In genomic region chr5:81878333-81878732, GRCh38 we compare ENCODE assay signal across 17 cellular contexts.
"Had no signal": no experiment of that assay in that cellular context is flagged by ENCODE, and none has a peak within 500 bp of the region (broad histone marks: within the 10 kb centered on the region; RNA-seq: fewer than 3 reads in every experiment).

No MANE protein-coding gene starts in this region.

- DNase-seq: activated CD4-positive, alpha-beta memory T cell treated with anti-CD3 and anti-CD28 coated beads for 36 hours; activated CD4-positive, alpha-beta T cell treated with anti-CD3 and anti-CD28 coated beads for 36 hours; activated T-cell treated with anti-CD3 and anti-CD28 coated beads for 4 hours; amniotic stem cell; dorsolateral prefrontal cortex; gastrocnemius medialis; heart left ventricle; left cardiac atrium; mesendoderm; naive thymus-derived CD4-positive, alpha-beta T cell; ovary; right lobe of liver; stimulated activated CD4-positive, alpha-beta T cell treated with anti-CD3 and anti-CD28 coated beads, Interleukin-4, amount 100 ng/mL, for 1 hour; stomach had no signal

- ATAC-seq: activated CD4-positive, alpha-beta T cell treated with anti-CD3 and anti-CD28 coated beads for 36 hours; gastrocnemius medialis; heart left ventricle; left cardiac atrium; naive thymus-derived CD4-positive, alpha-beta T cell; right lobe of liver; WTC11 had no signal

- H3K4me3 ChIP-seq: dorsolateral prefrontal cortex, gastrocnemius medialis, heart left ventricle, neural progenitor cell, ovary, right lobe of liver, smooth muscle cell, stomach had no signal
